ENCODE assay signal across 9 cellular contexts in genomic region chrX:103630171-103630511, GRCh38. TPM values are rescaled to one million over a fixed set of nuclear protein-coding genes. Genes with fewer than 3 reads are reported as not detected.
DNase-seq lines count a peak whose midpoint lies in the region; ATAC-seq and TF ChIP-seq lines count a peak whose summit lies in the region.
"Had no signal": no experiment of that assay in that cellular context is flagged by ENCODE, and none has a peak within 500 bp of the region (broad histone marks: within the 10 kb centered on the region; RNA-seq: fewer than 3 reads in every experiment).

No MANE protein-coding gene starts in this region.

- no peaks in the 10 kb centered on the region for H3K36me3 Mint-ChIP-seq in T-cell

- H3K4me3 ChIP-seq in fibroblast of the aortic adventitia (ENCODE audit: low read depth, low read length) (peak overlapping the region; percentile 72), gastrocnemius medialis (peak overlapping the region; percentile 60 to 74 (median 71))

- ATAC-seq in GM18909 (IDR thresholded peaks at IDR 0.05; ENCODE audit: poor library complexity, unreplicated experiment) (peak; percentile 4), T-cell (replicated peaks in 1 of 4) (no peak), gastrocnemius medialis (no peak), HG03460 (IDR thresholded peaks at IDR 0.05; ENCODE audit: unreplicated experiment) (no peak), GM21515 (IDR thresholded peaks at IDR 0.05; ENCODE audit: unreplicated experiment) (no peak), HG03342 (IDR thresholded peaks at IDR 0.05; ENCODE audit: unreplicated experiment) (no peak)

- intact Hi-C loops in gastrocnemius medialis (cut with DNase I; ENCODE audit: low total_unique reads), result no loop called here

- peak overlapping the region; percentile 83 to 89 (median 84) for H3K4me3 Mint-ChIP-seq in T-cell

- H3K27ac ChIP-seq in gastrocnemius medialis, result peak overlapping the region; percentile 79 to 95 (median 92)

- H3K27me3 Mint-ChIP-seq in T-cell, result peaks cover 0 to 6% of the 10 kb centered on the region in 2 donors

- no peaks in the 10 kb centered on the region for H3K9me3 ChIP-seq in gastrocnemius medialis

- POLR2A ChIA-PET in T-cell (lab: Charles Lee), result no interaction called here

- H3K27me3 ChIP-seq in gastrocnemius medialis, result no peaks in the 10 kb centered on the region

- DNase-seq in T-cell (no peak), fibroblast of the aortic adventitia (ENCODE audit: low read depth) (no peak), gastrocnemius medialis (no peak), nucleus accumbens (lab: John Stamatoyannopoulos, UW) (no peak)
- DNase-seq: activated naive CD4-positive, alpha-beta T cell treated with anti-CD3 and anti-CD28 coated beads, Interleukin-2, amount 50 U/mL, for 16 hours had no signal

- CTCF ChIA-PET in T-cell (lab: Charles Lee), result no interaction called here

- H3K9me3 Mint-ChIP-seq in T-cell, result no peaks in the 10 kb centered on the region

- TF ChIP-seq CTCF in fibroblast of the aortic adventitia (IDR thresholded peaks at IDR 0.05; ENCODE audit: insufficient read depth, low read length) (no peak), gastrocnemius medialis (IDR thresholded peaks at IDR 0.05 in 4 of 5, conservative IDR thresholded peaks at IDR 0.05 in 1 of 5) (no peak)

- peaks cover 10 to 18% (median 15%) of the 10 kb centered on the region in 3 donors for H3K4me1 Mint-ChIP-seq in T-cell

- H3K4me1 ChIP-seq in gastrocnemius medialis, result peaks cover 5 to 10% of the 10 kb centered on the region in 2 donors

- in situ Hi-C loops in gastrocnemius medialis (cut with MboI; ENCODE audit: low sequenced_read_pairs in 4 of 4), result no loop called here

- TF ChIP-seq POLR2A in gastrocnemius medialis (IDR thresholded peaks at IDR 0.05), result no peak

- peak overlapping the region in 1 of 2 donors; percentile 77 for H3K27ac Mint-ChIP-seq in T-cell

- no peaks in the 10 kb centered on the region for H3K36me3 ChIP-seq in gastrocnemius medialis

RNA-seq across cellular contexts. Expression of gene TCEAL1, which starts 1.4 kb away (rescaled TPM):
- 10 to 100 TPM in 1 of 5 donors, 1 to 10 TPM in 4; 5.0 to 10.0 (median 7.7) TPM for total RNA-seq in T-cell
- 38.2 and 113 TPM in 2 replicates for total RNA-seq in fibroblast of the aortic adventitia (ENCODE audit: low replicate concordance)
- total RNA-seq in gastrocnemius medialis, result 10 to 100 TPM; 35.7 to 54.6 (median 46.5) TPM

RNA-seq across cellular contexts. Expression of gene TCEAL3, which starts 22.4 kb away (rescaled TPM):
- 1 to 10 TPM; 4.3 to 6.8 (median 5.8) TPM for total RNA-seq in T-cell
- total RNA-seq in fibroblast of the aortic adventitia (ENCODE audit: low replicate concordance), result 13.2 and 62.0 TPM in 2 replicates
- total RNA-seq in gastrocnemius medialis, result 1 to 10 TPM; 5.0 to 9.2 (median 7.1) TPM

RNA-seq across cellular contexts. Expression of gene TCEAL4, which starts 44.8 kb away (rescaled TPM):
- 10 to 100 TPM in 2 of 5 donors, 1 to 10 TPM in 3; 9.4 to 12.4 (median 9.4) TPM for total RNA-seq in T-cell
- total RNA-seq in fibroblast of the aortic adventitia (ENCODE audit: low replicate concordance), result 47.1 and 100 TPM in 2 replicates
- total RNA-seq in gastrocnemius medialis, result 10 to 100 TPM; 21.1 to 30.5 (median 28.2) TPM

RNA-seq across cellular contexts. Expression of gene MORF4L2, which starts 56.4 kb away (rescaled TPM):
- total RNA-seq in T-cell (100 to 1,000 TPM in 2 of 5 donors, 10 to 100 TPM in 3; 72.4 to 152 (median 86.9) TPM), fibroblast of the aortic adventitia (ENCODE audit: low replicate concordance) (641 and 741 TPM in 2 replicates), gastrocnemius medialis (100 to 1,000 TPM; 190 to 317 (median 213) TPM)
